ENCODE assay signal across 13 cellular contexts in genomic region chr4:55311792-55312490, GRCh38. TPM values are rescaled to one million over a fixed set of nuclear protein-coding genes. Genes with fewer than 3 reads are reported as not detected.
A peak's percentile ranks its signal among the peaks of the same experiment; 100 is the strongest.
DNase-seq lines count a peak whose midpoint lies in the region; ATAC-seq and TF ChIP-seq lines count a peak whose summit lies in the region.
"Had no signal": no experiment of that assay in that cellular context is flagged by ENCODE, and none has a peak within 500 bp of the region (broad histone marks: within the 10 kb centered on the region; RNA-seq: fewer than 3 reads in every experiment).

No MANE protein-coding gene starts in this region.

- in situ Hi-C loops in mammary epithelial cell (cut with MboI; ENCODE audit: low sequenced_read_pairs in 2 of 2) = loop anchor here (10.0 kb wide), 2 partner anchors 307 to 317 kb away; no protein-coding TSS in a partner anchor

- BruUV-seq in MCF 10A (replicated peaks; lab: Mats Ljungman, UMichigan) (no TSS peak), mammary epithelial cell (replicated peaks; lab: Mats Ljungman, UMichigan) (no TSS peak)

- peak overlapping the region; percentile 32 for H3K27ac Mint-ChIP-seq in MCF 10A (ENCODE audit: low read depth, unreplicated experiment)
- H3K27ac Mint-ChIP-seq: activated naive CD8-positive, alpha-beta T cell; IgD-negative memory B cell; neural progenitor cell had no signal

- H3K27me3 ChIP-seq in mammary epithelial cell (ENCODE audit: insufficient read depth, low read length) (no peaks in the 10 kb centered on the region), dorsolateral prefrontal cortex (no peaks in the 10 kb centered on the region), upper lobe of right lung (no peaks in the 10 kb centered on the region)
- H3K27me3 ChIP-seq: neural progenitor cell had no signal

- no peaks in the 10 kb centered on the region for H3K36me3 ChIP-seq in mammary epithelial cell (ENCODE audit: insufficient read depth, low read length)
- H3K36me3 ChIP-seq in upper lobe of right lung = no peaks in the 10 kb centered on the region
- H3K36me3 ChIP-seq: neural progenitor cell had no signal

- no peak overlapping the region for H3K4me3 Mint-ChIP-seq in MCF 10A (ENCODE audit: unreplicated experiment)
- H3K4me3 Mint-ChIP-seq: activated naive CD8-positive, alpha-beta T cell; IgD-negative memory B cell; neural progenitor cell had no signal

- no peaks in the 10 kb centered on the region for H3K36me3 Mint-ChIP-seq in MCF 10A (ENCODE audit: insufficient read depth, unreplicated experiment)
- H3K36me3 Mint-ChIP-seq: activated naive CD8-positive, alpha-beta T cell; IgD-negative memory B cell; neural progenitor cell had no signal

- no peaks in the 10 kb centered on the region for H3K79me2 ChIP-seq in mammary epithelial cell (ENCODE audit: insufficient read depth, low read length)

- no peak overlapping the region for H3K4me3 ChIP-seq in mammary epithelial cell (replicated peaks in 1 of 3; ENCODE audit: insufficient read depth in 1 of 3, low read depth in 2 of 3, low read length in 3 of 3)
- peak overlapping the region in 35 of 59 donors; percentile 0 to 46 (median 25) for H3K4me3 ChIP-seq in dorsolateral prefrontal cortex
- no peak overlapping the region for H3K4me3 ChIP-seq in upper lobe of right lung
- H3K4me3 ChIP-seq: neural progenitor cell had no signal

- no peaks in the 10 kb centered on the region for H3K9me3 Mint-ChIP-seq in MCF 10A (ENCODE audit: unreplicated experiment)
- H3K9me3 Mint-ChIP-seq: neural progenitor cell had no signal

- no peaks in the 10 kb centered on the region for H4K20me1 ChIP-seq in mammary epithelial cell (ENCODE audit: insufficient read depth, low read length)

- DNase-seq in MCF 10A (ENCODE audit: unreplicated experiment) (no peak), mammary epithelial cell (no peak), dorsolateral prefrontal cortex (peak in 3 of 10 donors; percentile 28 to 59 (median 47)), inferior parietal cortex (ENCODE audit: extremely low spot score) (peak; percentile 58), upper lobe of right lung (no peak), T1000 (lab: John Stamatoyannopoulos, UW) (no peak), amniotic stem cell (lab: John Stamatoyannopoulos, UW) (no peak)
- DNase-seq: cortex of kidney, NCI-H1694 had no signal

- H3K27me3 Mint-ChIP-seq in MCF 10A (ENCODE audit: insufficient read depth, unreplicated experiment) = no peaks in the 10 kb centered on the region
- H3K27me3 Mint-ChIP-seq: activated naive CD8-positive, alpha-beta T cell had no signal

- CTCF ChIA-PET in MCF 10A (lab: Yijun Ruan, JAX) = interaction anchor here (0.6 to 5.6 kb wide), 20 partner anchors 9 to 1552 kb away, joined by 3 to 43 read pairs (median 4); partner anchors contain the start of gene SRD5A3
- CTCF ChIA-PET in mammary epithelial cell (lab: Charles Lee; ENCODE audit: low non-redundant PET) = interaction anchor here (0.7 to 0.8 kb wide), 2 partner anchors 111 to 434 kb away, joined by 3 to 7 read pairs; no protein-coding TSS in a partner anchor

- H3K9me3 ChIP-seq in mammary epithelial cell (replicated peaks; ENCODE audit: insufficient read depth, low read length) (no peaks in the 10 kb centered on the region), upper lobe of right lung (no peaks in the 10 kb centered on the region)

- dilution Hi-C loops in mammary epithelial cell (cut with HindIII; ENCODE audit: low sequenced_read_pairs) = loop anchor here (25.0 kb wide), 1 partner anchor 350 kb away; no protein-coding TSS in a partner anchor

- POLR2A ChIA-PET in MCF 10A (lab: Yijun Ruan, JAX) = interaction anchor here (0.5 to 0.6 kb wide), 2 partner anchors 225 to 292 kb away, joined by 3 read pairs; no protein-coding TSS in a partner anchor

- H3K4me1 ChIP-seq in mammary epithelial cell (ENCODE audit: insufficient read depth, low read length) = no peaks in the 10 kb centered on the region
- no peaks in the 10 kb centered on the region for H3K4me1 ChIP-seq in upper lobe of right lung
- H3K4me1 ChIP-seq: neural progenitor cell had no signal

- no peak overlapping the region for H3K4me2 ChIP-seq in mammary epithelial cell (ENCODE audit: insufficient read depth, low read depth, low read length)
- H3K4me2 ChIP-seq: neural progenitor cell had no signal

- H3K4me1 Mint-ChIP-seq in MCF 10A (ENCODE audit: insufficient read depth, unreplicated experiment) = no peaks in the 10 kb centered on the region
- H3K4me1 Mint-ChIP-seq: IgD-negative memory B cell, neural progenitor cell had no signal

- no peak for TF ChIP-seq CTCF in MCF 10A (IDR thresholded peaks at IDR 0.05; ENCODE audit: unreplicated experiment)
- no peak for TF ChIP-seq CTCF in mammary epithelial cell (conservative IDR thresholded peaks at IDR 0.05 in 1 of 2, IDR thresholded peaks at IDR 0.05 in 1 of 2; ENCODE audit: extremely low read depth in 1 of 2, insufficient read depth in 1 of 2, low read depth in 1 of 2, low read length in 2 of 2)
- no peak for TF ChIP-seq CTCF in dorsolateral prefrontal cortex (IDR thresholded peaks at IDR 0.05 in 54 of 56, conservative IDR thresholded peaks at IDR 0.05 in 2 of 56; ENCODE audit: low read depth in 1 of 56, partially characterized antibody in 56 of 56)
- TF ChIP-seq CTCF in upper lobe of right lung (IDR thresholded peaks at IDR 0.05) = no peak

- H3K27ac ChIP-seq in mammary epithelial cell (ENCODE audit: insufficient read depth, low read depth, low read length) (no peak overlapping the region), dorsolateral prefrontal cortex (peak overlapping the region in 52 of 59 donors; percentile 4 to 85 (median 70)), upper lobe of right lung (peak overlapping the region; percentile 36)
- H3K27ac ChIP-seq: neural progenitor cell had no signal

- intact Hi-C loops in MCF 10A (cut with micrococcal nuclease) (loop anchor here (10.0 kb wide), 1 partner anchor 423 kb away; no protein-coding TSS in a partner anchor), mammary epithelial cell (cut with micrococcal nuclease) (loop anchor here (2.0 kb wide), 1 partner anchor 303 kb away; no protein-coding TSS in a partner anchor), dorsolateral prefrontal cortex (cut with DNase I) (loop anchor here in 1 of 2 donors (5.0 to 10.0 kb wide), 2 partner anchors 225 to 987 kb away; no protein-coding TSS in a partner anchor), upper lobe of right lung (cut with DNase I) (no loop called here)

- no peak overlapping the region for H3K9ac ChIP-seq in mammary epithelial cell (ENCODE audit: insufficient read depth, low read length)
- H3K9ac ChIP-seq: neural progenitor cell had no signal

- ATAC-seq in upper lobe of right lung (peak; percentile 88), HG03354 (IDR thresholded peaks at IDR 0.05; ENCODE audit: poor library complexity, severe bottlenecking, unreplicated experiment) (no peak)

- no peak overlapping the region for H2AFZ ChIP-seq in mammary epithelial cell (ENCODE audit: low read depth, low read length)
- H2AFZ ChIP-seq: neural progenitor cell had no signal

- 79% methylated on average over 5 of the region's 5 CpGs for WGBS in mammary epithelial cell (ENCODE audit: low coverage, missing lambda C conversion rate)

RNA-seq across cellular contexts. Expression of gene SRD5A3, which starts 34.1 kb away (rescaled TPM):
- total RNA-seq in MCF 10A (2022) (18.9 and 26.1 TPM in 2 replicates), mammary epithelial cell (10 to 100 TPM; 12.1 to 12.5 TPM), dorsolateral prefrontal cortex (10 to 100 TPM in 112 of 120 experiments, 1 to 10 TPM in 8; 6.0 to 34.8 (median 15.9) TPM), upper lobe of right lung (19.6 TPM)
- polyA plus RNA-seq in mammary epithelial cell = 8.3 TPM
- polyA minus RNA-seq in mammary epithelial cell = 22.0 TPM

Comparison
In these comparisons a context has a peak if more than half of its experiments do, and no peak if none do; other contexts are left out.
1. H3K4me3 ChIP-seq: peak in dorsolateral prefrontal cortex (35 of 59); none in mammary epithelial cell (0 of 3) and upper lobe of right lung (single experiment).